ENCODE assay signal across 1 cellular context in genomic region chr10:5365940-5366339, GRCh38.
TF ChIP-seq lines count a peak whose summit lies in the region.

No MANE protein-coding gene starts in this region.

TF ChIP-seq in H1, 55 proteins besides CTCF, POLR2A, EP300 and RAD21:
- TF ChIP-seq TBP (IDR thresholded peaks at IDR 0.05; ENCODE audit: low read depth, low read length) (no peak), POU5F1 (IDR thresholded peaks at IDR 0.05; ENCODE audit: low read depth, low read length) (no peak), SUZ12 (IDR thresholded peaks at IDR 0.05; ENCODE audit: low read length) (no peak), NANOG (IDR thresholded peaks at IDR 0.05; ENCODE audit: insufficient read depth, low read depth, low read length, poor library complexity, severe bottlenecking) (no peak)
